ENCODE assay signal across 33 cellular contexts in genomic region chr3:19199131-19199530, GRCh38. TPM values are rescaled to one million over a fixed set of nuclear protein-coding genes. Genes with fewer than 3 reads are reported as not detected.
"Had no signal": no experiment of that assay in that cellular context is flagged by ENCODE, and none has a peak within 500 bp of the region (broad histone marks: within the 10 kb centered on the region; RNA-seq: fewer than 3 reads in every experiment).

No MANE protein-coding gene starts in this region.

- H3K4me3 ChIP-seq: neural progenitor cell, ovary, psoas muscle, skin epidermis, smooth muscle cell, spleen, stomach, suprapubic skin, thoracic aorta, thyroid gland, tibial nerve, upper lobe of left lung, vagina had no signal

- H3K9me3 ChIP-seq: ovary, psoas muscle, spleen, stomach, suprapubic skin, thoracic aorta, thyroid gland, tibial nerve, upper lobe of left lung, vagina had no signal

- H3K27me3 Mint-ChIP-seq: progenitor cell of endocrine pancreas; stimulated activated naive B cell treated with anti-CD40 and anti-IgM and Interleukin-4, amounts not matched to agents 10 μg/mL and 1 μg/mL and 100 μg/mL, for 72 hours had no signal

- H3K9me3 Mint-ChIP-seq: naive thymus-derived CD4-positive, alpha-beta T cell; natural killer cell; nephron; neural progenitor cell; stimulated activated effector memory CD8-positive, alpha-beta T cell treated with anti-CD3 and anti-CD28 coated beads, Interleukin-12 subunit alpha, Interleukin-12 subunit beta, amount 100 ng/mL, for 72 hours; stimulated activated naive B cell treated with anti-CD40 and anti-IgM and Interleukin-4, amounts not matched to agents 10 μg/mL and 1 μg/mL and 100 μg/mL, for 72 hours; stimulated activated naive CD8-positive, alpha-beta T cell treated with anti-CD3 and anti-CD28 coated beads, Interleukin-15, Interleukin-2, amounts not matched to agents 100 ng/mL and 50 ng/mL, for 24 hours had no signal

- H3K4me1 ChIP-seq: neural progenitor cell, parathyroid adenoma, psoas muscle, spleen, stomach, suprapubic skin, thyroid gland, upper lobe of left lung, vagina had no signal

- H3K27ac Mint-ChIP-seq: naive thymus-derived CD4-positive, alpha-beta T cell; natural killer cell; nephron; neural progenitor cell; progenitor cell of endocrine pancreas; stimulated activated effector memory CD8-positive, alpha-beta T cell treated with anti-CD3 and anti-CD28 coated beads, Interleukin-12 subunit alpha, Interleukin-12 subunit beta, amount 100 ng/mL, for 72 hours; stimulated activated naive B cell treated with anti-CD40 and anti-IgM and Interleukin-4, amounts not matched to agents 10 μg/mL and 1 μg/mL and 100 μg/mL, for 72 hours; stimulated activated naive CD8-positive, alpha-beta T cell treated with anti-CD3 and anti-CD28 coated beads, Interleukin-15, Interleukin-2, amounts not matched to agents 100 ng/mL and 50 ng/mL, for 24 hours had no signal

- H3K4me1 Mint-ChIP-seq: naive thymus-derived CD4-positive, alpha-beta T cell; natural killer cell; nephron; neural progenitor cell; stimulated activated effector memory CD8-positive, alpha-beta T cell treated with anti-CD3 and anti-CD28 coated beads, Interleukin-12 subunit alpha, Interleukin-12 subunit beta, amount 100 ng/mL, for 72 hours had no signal

- H3K36me3 ChIP-seq: neural progenitor cell, ovary, spleen, stomach, suprapubic skin, thoracic aorta, thyroid gland, tibial nerve, upper lobe of left lung, vagina had no signal

- H3K36me3 Mint-ChIP-seq: naive thymus-derived CD4-positive, alpha-beta T cell; natural killer cell; neural progenitor cell; stimulated activated effector memory CD8-positive, alpha-beta T cell treated with anti-CD3 and anti-CD28 coated beads, Interleukin-12 subunit alpha, Interleukin-12 subunit beta, amount 100 ng/mL, for 72 hours; stimulated activated naive B cell treated with anti-CD40 and anti-IgM and Interleukin-4, amounts not matched to agents 10 μg/mL and 1 μg/mL and 100 μg/mL, for 72 hours had no signal

- ATAC-seq: naive thymus-derived CD4-positive, alpha-beta T cell; natural killer cell; psoas muscle; right cardiac atrium; sciatic nerve; stimulated activated effector memory CD8-positive, alpha-beta T cell treated with anti-CD3 and anti-CD28 coated beads, Interleukin-12 subunit alpha, Interleukin-12 subunit beta, amount 100 ng/mL, for 72 hours; stimulated activated naive B cell treated with anti-CD40 and anti-IgM and Interleukin-4, amounts not matched to agents 10 μg/mL and 1 μg/mL and 100 μg/mL, for 72 hours had no signal

- H3K4me3 Mint-ChIP-seq: naive thymus-derived CD4-positive, alpha-beta T cell; natural killer cell; nephron; neural progenitor cell; stimulated activated effector memory CD8-positive, alpha-beta T cell treated with anti-CD3 and anti-CD28 coated beads, Interleukin-12 subunit alpha, Interleukin-12 subunit beta, amount 100 ng/mL, for 72 hours; stimulated activated naive B cell treated with anti-CD40 and anti-IgM and Interleukin-4, amounts not matched to agents 10 μg/mL and 1 μg/mL and 100 μg/mL, for 72 hours; stimulated activated naive CD8-positive, alpha-beta T cell treated with anti-CD3 and anti-CD28 coated beads, Interleukin-15, Interleukin-2, amounts not matched to agents 100 ng/mL and 50 ng/mL, for 24 hours had no signal

- H3K27ac ChIP-seq: neural progenitor cell, ovary, parathyroid adenoma, psoas muscle, skin epidermis, spleen, stomach, suprapubic skin, thoracic aorta, thyroid gland, tibial nerve, upper lobe of left lung, vagina had no signal

- DNase-seq: naive thymus-derived CD4-positive, alpha-beta T cell; natural killer cell; occipital lobe; ovary; posterior cingulate gyrus; psoas muscle; right cardiac atrium; spleen; stimulated activated CD4-positive, alpha-beta T cell treated with anti-CD3 and anti-CD28 coated beads, Interleukin-12 subunit alpha, Interleukin-12 subunit beta, amount 100 ng/mL, for 4 hours; stimulated activated CD4-positive, alpha-beta T cell treated with anti-CD3 and anti-CD28 coated beads, Interleukin-1b, Interleukin-23, amount 100 ng/mL, for 48 hours; stimulated activated CD4-positive, alpha-beta T cell treated with anti-CD3 and anti-CD28 coated beads, Interleukin-4, amount 100 ng/mL, for 1 hour; stimulated activated CD4-positive, alpha-beta T cell treated with anti-CD3 and anti-CD28 coated beads, Interleukin-4, amount 100 ng/mL, for 4 hours; stimulated activated naive B cell treated with anti-CD40 and anti-IgM and Interleukin-4, amounts not matched to agents 10 μg/mL and 1 μg/mL and 100 μg/mL, for 72 hours; stimulated activated naive CD4-positive, alpha-beta T cell treated with Interleukin-2 at 50 U/mL for 16 hours; stomach; thyroid gland; trophoblast cell; upper lobe of left lung had no signal

- H3K27me3 ChIP-seq: neural progenitor cell, ovary, spleen, stomach, suprapubic skin, thyroid gland, tibial nerve, upper lobe of left lung, vagina had no signal

RNA-seq across cellular contexts. Expression of gene KCNH8, which starts 50.8 kb away (rescaled TPM):
- total RNA-seq: osteoblast, subcutaneous adipose tissue had no signal
- polyA plus RNA-seq: naive thymus-derived CD4-positive, alpha-beta T cell; psoas muscle had no signal
